1 cellular context compared by ENCODE assay signal in the genomic region with DNA sequence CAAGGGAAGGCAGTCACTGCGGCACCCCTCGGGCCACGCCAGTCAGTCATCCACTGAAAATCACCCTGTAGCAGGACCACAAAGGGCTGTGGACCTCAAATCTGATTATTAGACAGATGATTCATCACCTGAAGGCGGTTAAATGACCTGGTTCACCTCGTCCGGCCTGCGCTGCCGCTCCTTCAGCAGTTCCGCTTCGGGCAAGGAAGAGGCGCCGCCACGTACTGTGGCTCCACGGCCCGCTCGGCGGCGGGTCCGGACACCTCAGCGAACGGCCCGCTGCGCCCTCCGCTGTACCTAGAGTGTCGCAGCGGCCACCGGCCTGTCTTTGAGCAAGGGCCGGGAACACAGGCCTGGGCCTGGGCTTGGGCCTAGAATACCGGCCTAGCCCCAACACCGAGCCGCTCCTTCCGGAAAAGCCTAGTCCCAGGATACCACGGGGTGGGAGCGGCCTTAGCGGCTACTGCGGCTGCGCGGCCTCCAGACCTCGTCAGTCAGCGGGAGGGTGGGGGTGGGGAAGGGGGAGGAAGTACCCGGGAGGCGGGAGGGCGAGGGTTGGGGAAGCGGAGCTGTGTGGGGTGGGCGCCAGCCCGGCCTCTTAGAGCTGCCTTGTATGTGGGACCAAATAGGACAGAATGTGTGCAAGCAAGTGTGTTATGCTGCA.
TF ChIP-seq lines count a peak whose summit lies in the region.

A gene with protein sequence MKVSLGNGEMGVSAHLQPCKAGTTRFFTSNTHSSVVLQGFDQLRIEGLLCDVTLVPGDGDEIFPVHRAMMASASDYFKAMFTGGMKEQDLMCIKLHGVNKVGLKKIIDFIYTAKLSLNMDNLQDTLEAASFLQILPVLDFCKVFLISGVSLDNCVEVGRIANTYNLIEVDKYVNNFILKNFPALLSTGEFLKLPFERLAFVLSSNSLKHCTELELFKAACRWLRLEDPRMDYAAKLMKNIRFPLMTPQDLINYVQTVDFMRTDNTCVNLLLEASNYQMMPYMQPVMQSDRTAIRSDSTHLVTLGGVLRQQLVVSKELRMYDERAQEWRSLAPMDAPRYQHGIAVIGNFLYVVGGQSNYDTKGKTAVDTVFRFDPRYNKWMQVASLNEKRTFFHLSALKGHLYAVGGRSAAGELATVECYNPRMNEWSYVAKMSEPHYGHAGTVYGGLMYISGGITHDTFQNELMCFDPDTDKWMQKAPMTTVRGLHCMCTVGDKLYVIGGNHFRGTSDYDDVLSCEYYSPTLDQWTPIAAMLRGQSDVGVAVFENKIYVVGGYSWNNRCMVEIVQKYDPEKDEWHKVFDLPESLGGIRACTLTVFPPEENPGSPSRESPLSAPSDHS (minus strand): TSS at position 436 of the 664 bp plus-strand sequence. CDS start 545 bp downstream, outside the sequence.

TF ChIP-seq in HepG2, 621 proteins besides CTCF, POLR2A, EP300 and RAD21 (continued from another document and continues in another):
- no peak for TF ChIP-seq ZBTB10 (CRISPR knock-in tag; IDR thresholded peaks at IDR 0.05; ENCODE audit: borderline replicate concordance)
- no peak for TF ChIP-seq NONO (IDR thresholded peaks at IDR 0.05)
- peak; percentile 56; the same call in 1 of the 2 replicates for TF ChIP-seq NONO (CRISPR knock-in tag; conservative IDR thresholded peaks at IDR 0.05)
- TF ChIP-seq ZNF670 (CRISPR knock-in tag; IDR thresholded peaks at IDR 0.05; ENCODE audit: borderline replicate concordance): peak; percentile 72; the same call in 1 of the 2 replicates
- TF ChIP-seq ZNF256 (CRISPR knock-in tag; conservative IDR thresholded peaks at IDR 0.05): peak; percentile 87
- peak; percentile 71; the same call in 1 of the 2 replicates for TF ChIP-seq MAZ (IDR thresholded peaks at IDR 0.05; ENCODE audit: borderline replicate concordance, low read depth, low read length)
- peak; percentile 62; the same call in 1 of the 2 replicates for TF ChIP-seq MAZ (CRISPR knock-in tag; IDR thresholded peaks at IDR 0.05; ENCODE audit: low read depth)
- TF ChIP-seq ZNF24 (IDR thresholded peaks at IDR 0.05): no peak
- peak; percentile 93 for TF ChIP-seq ZNF687 (CRISPR knock-in tag; IDR thresholded peaks at IDR 0.05)
- peak; percentile 42; the same call in 1 of the 2 replicates for TF ChIP-seq AHR (CRISPR knock-in tag; IDR thresholded peaks at IDR 0.05)
- peak; percentile 76; the same call in 1 of the 2 replicates for TF ChIP-seq ZSCAN25 (CRISPR knock-in tag; IDR thresholded peaks at IDR 0.05)
- TF ChIP-seq SMAD9 (CRISPR knock-in tag; IDR thresholded peaks at IDR 0.05): peak; percentile 28; the same call in 1 of the 2 replicates
- peak; percentile 87; the same call in 1 of the 2 replicates for TF ChIP-seq KAT7 (CRISPR knock-in tag; IDR thresholded peaks at IDR 0.05; ENCODE audit: borderline replicate concordance)
- TF ChIP-seq, protein P1, sequence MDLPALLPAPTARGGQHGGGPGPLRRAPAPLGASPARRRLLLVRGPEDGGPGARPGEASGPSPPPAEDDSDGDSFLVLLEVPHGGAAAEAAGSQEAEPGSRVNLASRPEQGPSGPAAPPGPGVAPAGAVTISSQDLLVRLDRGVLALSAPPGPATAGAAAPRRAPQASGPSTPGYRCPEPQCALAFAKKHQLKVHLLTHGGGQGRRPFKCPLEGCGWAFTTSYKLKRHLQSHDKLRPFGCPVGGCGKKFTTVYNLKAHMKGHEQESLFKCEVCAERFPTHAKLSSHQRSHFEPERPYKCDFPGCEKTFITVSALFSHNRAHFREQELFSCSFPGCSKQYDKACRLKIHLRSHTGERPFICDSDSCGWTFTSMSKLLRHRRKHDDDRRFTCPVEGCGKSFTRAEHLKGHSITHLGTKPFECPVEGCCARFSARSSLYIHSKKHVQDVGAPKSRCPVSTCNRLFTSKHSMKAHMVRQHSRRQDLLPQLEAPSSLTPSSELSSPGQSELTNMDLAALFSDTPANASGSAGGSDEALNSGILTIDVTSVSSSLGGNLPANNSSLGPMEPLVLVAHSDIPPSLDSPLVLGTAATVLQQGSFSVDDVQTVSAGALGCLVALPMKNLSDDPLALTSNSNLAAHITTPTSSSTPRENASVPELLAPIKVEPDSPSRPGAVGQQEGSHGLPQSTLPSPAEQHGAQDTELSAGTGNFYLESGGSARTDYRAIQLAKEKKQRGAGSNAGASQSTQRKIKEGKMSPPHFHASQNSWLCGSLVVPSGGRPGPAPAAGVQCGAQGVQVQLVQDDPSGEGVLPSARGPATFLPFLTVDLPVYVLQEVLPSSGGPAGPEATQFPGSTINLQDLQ (CRISPR knock-in tag; IDR thresholded peaks at IDR 0.05): peak; percentile 78
- 0 out of 2 replicates have a peak, but pooled peaks have one; percentile 76 for TF ChIP-seq ERF (CRISPR knock-in tag; IDR thresholded peaks at IDR 0.05)
- TF ChIP-seq ARHGAP35 (CRISPR knock-in tag; IDR thresholded peaks at IDR 0.05; ENCODE audit: borderline replicate concordance): no peak
- TF ChIP-seq ZNF225 (CRISPR knock-in tag; IDR thresholded peaks at IDR 0.05): 0 out of 2 replicates have a peak, but pooled peaks have one; percentile 78
- TF ChIP-seq, protein P2, sequence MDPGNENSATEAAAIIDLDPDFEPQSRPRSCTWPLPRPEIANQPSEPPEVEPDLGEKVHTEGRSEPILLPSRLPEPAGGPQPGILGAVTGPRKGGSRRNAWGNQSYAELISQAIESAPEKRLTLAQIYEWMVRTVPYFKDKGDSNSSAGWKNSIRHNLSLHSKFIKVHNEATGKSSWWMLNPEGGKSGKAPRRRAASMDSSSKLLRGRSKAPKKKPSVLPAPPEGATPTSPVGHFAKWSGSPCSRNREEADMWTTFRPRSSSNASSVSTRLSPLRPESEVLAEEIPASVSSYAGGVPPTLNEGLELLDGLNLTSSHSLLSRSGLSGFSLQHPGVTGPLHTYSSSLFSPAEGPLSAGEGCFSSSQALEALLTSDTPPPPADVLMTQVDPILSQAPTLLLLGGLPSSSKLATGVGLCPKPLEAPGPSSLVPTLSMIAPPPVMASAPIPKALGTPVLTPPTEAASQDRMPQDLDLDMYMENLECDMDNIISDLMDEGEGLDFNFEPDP (CRISPR knock-in tag; conservative IDR thresholded peaks at IDR 0.05): no peak
- TF ChIP-seq ZNF792 (CRISPR knock-in tag; IDR thresholded peaks at IDR 0.05): peak; percentile 59; the same call in 1 of the 2 replicates
- no peak for TF ChIP-seq SUZ12 (IDR thresholded peaks at IDR 0.05; ENCODE audit: low read depth, low read length)
- 0 out of 4 replicates have a peak, but pooled peaks of 1 of the 2 experiments have one; percentile 36 for TF ChIP-seq ATF4 (CRISPR knock-in tag; IDR thresholded peaks at IDR 0.05)
- 0 out of 2 replicates have a peak, but pooled peaks have one; percentile 56 for TF ChIP-seq HNRNPL (IDR thresholded peaks at IDR 0.05; ENCODE audit: low read depth, low read length)
- TF ChIP-seq FOXO1 (CRISPR knock-in tag; IDR thresholded peaks at IDR 0.05): peak; percentile 30
- TF ChIP-seq POLR2AphosphoS5 (IDR thresholded peaks at IDR 0.05; ENCODE audit: low read depth, low read length): peak; percentile 72
- no peak for TF ChIP-seq NR3C1 (CRISPR knock-in tag; IDR thresholded peaks at IDR 0.05)
- peak; percentile 37 for TF ChIP-seq U2AF1 (optimal IDR thresholded peaks at IDR 0.05; ENCODE audit: low read depth, low read length)
- TF ChIP-seq XBP1 (CRISPR knock-in tag; IDR thresholded peaks at IDR 0.05): 0 out of 2 replicates have a peak, but pooled peaks have one; percentile 31
- no peak for TF ChIP-seq ZMYM4 (CRISPR knock-in tag; IDR thresholded peaks at IDR 0.05)
- TF ChIP-seq NR2F1 (CRISPR knock-in tag; IDR thresholded peaks at IDR 0.05): no peak
- peak; percentile 63; the same call in 1 of the 2 replicates for TF ChIP-seq HOXA5 (CRISPR knock-in tag; IDR thresholded peaks at IDR 0.05)
- no peak for TF ChIP-seq ZNF512B (CRISPR knock-in tag; IDR thresholded peaks at IDR 0.05; ENCODE audit: borderline replicate concordance)
- TF ChIP-seq ELF4 (CRISPR knock-in tag; IDR thresholded peaks at IDR 0.05; ENCODE audit: borderline replicate concordance): peak; percentile 32; the same call in 1 of the 2 replicates
- TF ChIP-seq ADNP (CRISPR knock-in tag; IDR thresholded peaks at IDR 0.05): no peak
- TF ChIP-seq ZNF333 (CRISPR knock-in tag; IDR thresholded peaks at IDR 0.05; ENCODE audit: borderline replicate concordance): peak; percentile 63; the same call in 1 of the 2 replicates
- no peak; the same call in 1 of the 2 replicates for TF ChIP-seq CBX5 (CRISPR knock-in tag; IDR thresholded peaks at IDR 0.05; ENCODE audit: borderline replicate concordance)
- TF ChIP-seq ZNF567 (CRISPR knock-in tag; IDR thresholded peaks at IDR 0.05; ENCODE audit: borderline replicate concordance): no peak
